Comparison of ENCODE assay signal across 15 cellular contexts in the genomic region with DNA sequence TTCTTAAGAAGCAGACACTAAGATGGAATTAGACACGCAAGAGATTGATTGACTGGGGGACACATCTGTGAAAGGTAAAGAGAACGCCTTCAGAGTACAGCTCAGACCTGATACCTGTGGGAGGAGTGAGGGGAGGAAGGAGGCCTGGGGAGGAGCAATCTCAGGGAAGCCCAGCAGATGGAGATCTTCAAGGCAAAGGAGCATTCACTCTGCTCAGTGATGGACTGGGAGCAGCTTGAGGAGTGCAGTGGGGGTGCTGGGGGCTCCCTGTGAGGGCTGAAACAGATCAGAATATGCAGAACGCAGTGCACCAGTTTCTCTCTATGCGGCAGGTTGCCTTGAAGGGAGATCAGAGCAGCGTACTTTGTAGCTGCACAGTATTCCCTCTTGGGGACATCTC.
DNase-seq lines count a peak whose midpoint lies in the region; TF ChIP-seq lines count a peak whose summit lies in the region.
"Had no signal": no experiment of that assay in that cellular context is flagged by ENCODE, and none has a peak within 500 bp of the region (broad histone marks: within the 10 kb centered on the region; RNA-seq: fewer than 3 reads in every experiment).

No MANE protein-coding gene starts in this region.

- no peak overlapping the region for H3K4ac ChIP-seq in H9 (ENCODE audit: low read depth, low read length)

- H3K4me1 Mint-ChIP-seq in H9: peaks cover 13 to 15% of the 10 kb centered on the region in 2 experiments
- H3K4me1 Mint-ChIP-seq: naive thymus-derived CD4-positive, alpha-beta T cell had no signal

- H3K4me3 ChIP-seq in AG09309 (ENCODE audit: control insufficient read depth, low read depth, low read length): no peak overlapping the region
- H3K4me3 ChIP-seq in WERI-Rb-1 (ENCODE audit: low read depth, low read length): no peak overlapping the region
- no peak overlapping the region for H3K4me3 ChIP-seq in spleen

- no peak overlapping the region for H2BK15ac ChIP-seq in H9 (ENCODE audit: low read depth, low read length)

- H3K4me2 ChIP-seq in H9 (ENCODE audit: insufficient read depth, insufficient read length, low read length): no peak overlapping the region

- no CpG with 5 or more reads among the region's 5 CpGs for WGBS in H9 (ENCODE audit: extremely low coverage, insufficient read length, low lambda C conversion rate)
- WGBS in spleen, 5 donors: 82 to 96% (median 91%) methylated on average over 5 of the region's 5 CpGs

- no peak overlapping the region; a peak in 2 of 5 replicates for H3K4me3 Mint-ChIP-seq in H9
- H3K4me3 Mint-ChIP-seq: activated T-cell treated with anti-CD3 and anti-CD28 coated beads, Interleukin-2, amount 50 U/mL, for 24 hours; CD4-positive, alpha-beta T cell; IgD-negative memory B cell; naive thymus-derived CD4-positive, alpha-beta T cell had no signal

- H3K27ac ChIP-seq in H9 (ENCODE audit: insufficient read length, low read depth, low read length): no peak overlapping the region
- no peak overlapping the region for H3K27ac ChIP-seq in WERI-Rb-1
- no peak overlapping the region for H3K27ac ChIP-seq in spleen

- intact Hi-C loops in head of caudate nucleus (cut with DNase I): no loop called here
- intact Hi-C loops in spleen (cut with DNase I; ENCODE audit: low total_unique reads): no loop called here

- H2BK12ac ChIP-seq in H9 (ENCODE audit: insufficient read length, low read depth, low read length): no peak overlapping the region

- H3K23ac ChIP-seq in H9 (ENCODE audit: insufficient read length, low read depth, low read length): no peak overlapping the region

- H3K14ac ChIP-seq in H9 (ENCODE audit: insufficient read depth, low read length): no peak overlapping the region

- H4K20me1 ChIP-seq in H9 (ENCODE audit: control insufficient read depth, insufficient read depth, insufficient read length): no peaks in the 10 kb centered on the region

- no peaks in the 10 kb centered on the region for H3K23me2 ChIP-seq in H9 (ENCODE audit: insufficient read length, low read depth, low read length, poor library complexity, severe bottlenecking)

- no peak overlapping the region for H3K9ac ChIP-seq in H9 (ENCODE audit: extremely low read depth, insufficient read length, low read length)

- H4K8ac ChIP-seq in H9 (replicated peaks; ENCODE audit: insufficient read length, low read depth, low read length): no peak overlapping the region

- no peak overlapping the region for H2BK120ac ChIP-seq in H9 (ENCODE audit: low read depth, low read length, poor library complexity, severe bottlenecking)

- no peak overlapping the region for H4K91ac ChIP-seq in H9 (ENCODE audit: insufficient read length, low read depth, low read length)

- H3K18ac ChIP-seq in H9 (ENCODE audit: insufficient read length, low read depth, low read length): no peak overlapping the region

- no peak overlapping the region for H2AK5ac ChIP-seq in H9 (ENCODE audit: insufficient read length, low read length)

- peak overlapping the region in 1 of 3 experiments; percentile 41; a peak in 2 of 7 replicates for H3K27ac Mint-ChIP-seq in H9
- H3K27ac Mint-ChIP-seq: activated T-cell treated with anti-CD3 and anti-CD28 coated beads, Interleukin-2, amount 50 U/mL, for 24 hours; CD4-positive, alpha-beta T cell; naive thymus-derived CD4-positive, alpha-beta T cell had no signal

- H3K27me3 ChIP-seq in H9 (ENCODE audit: insufficient read depth, low read length) (no peaks in the 10 kb centered on the region), WERI-Rb-1 (ENCODE audit: insufficient read depth, low read depth, severe bottlenecking) (no peaks in the 10 kb centered on the region), spleen (replicated peaks in 1 of 7) (peaks cover 0 to 9% (median 0%) of the 10 kb centered on the region in 7 donors)

- DNase-seq in AG09309 (ENCODE audit: low read depth) (no peak), H9 (no peak), WERI-Rb-1 (peak; percentile 60), head of caudate nucleus (peak in 34 of 42 donors; percentile 14 to 86 (median 46)), spleen (no peak), DMS153 (lab: John Stamatoyannopoulos, UW) (no peak), DMS79 (lab: John Stamatoyannopoulos, UW) (no peak)
- DNase-seq in activated T-cell treated with anti-CD3 and anti-CD28 coated beads, Interleukin-2, amount 50 U/mL, for 1 hour: no peak
- DNase-seq: activated T-cell treated with anti-CD3 and anti-CD28 coated beads, Interleukin-2, amount 50 U/mL, for 24 hours; CD4-positive, alpha-beta T cell; dermis blood vessel endothelial cell; foreskin melanocyte; naive thymus-derived CD4-positive, alpha-beta T cell; NCI-H187 had no signal

- no peak overlapping the region for H2BK20ac ChIP-seq in H9 (ENCODE audit: low read depth, low read length, poor library complexity, severe bottlenecking)

- H2AFZ ChIP-seq in H9 (ENCODE audit: low read length): no peak overlapping the region

- H2BK5ac ChIP-seq in H9 (ENCODE audit: insufficient read length, low read length): no peak overlapping the region

- H3T11ph ChIP-seq in H9 (ENCODE audit: low read length): no peak overlapping the region

- TF ChIP-seq POLR2A in spleen (IDR thresholded peaks at IDR 0.05): no peak

- no peaks in the 10 kb centered on the region for H3K79me1 ChIP-seq in H9 (ENCODE audit: insufficient read depth, low read depth, low read length, poor library complexity, severe bottlenecking)

- TF ChIP-seq CTCF in AG09309 (IDR thresholded peaks at IDR 0.05; ENCODE audit: control insufficient read depth, insufficient read depth, low read depth, low read length, missing control alignments) (peak; percentile 27), H9 (conservative IDR thresholded peaks at IDR 0.05) (peak; percentile 49), WERI-Rb-1 (IDR thresholded peaks at IDR 0.05; ENCODE audit: low read depth, low read length) (peak; percentile 67), spleen (IDR thresholded peaks at IDR 0.05 in 8 of 11, conservative IDR thresholded peaks at IDR 0.05 in 3 of 11) (no peak)

- no peaks in the 10 kb centered on the region for H3K79me2 ChIP-seq in H9 (ENCODE audit: insufficient read depth, low read length)

- H3K9me3 Mint-ChIP-seq in H9: no peaks in the 10 kb centered on the region
- H3K9me3 Mint-ChIP-seq: activated T-cell treated with anti-CD3 and anti-CD28 coated beads, Interleukin-2, amount 50 U/mL, for 24 hours; CD4-positive, alpha-beta T cell; IgD-negative memory B cell; naive thymus-derived CD4-positive, alpha-beta T cell had no signal

- no peaks in the 10 kb centered on the region; the same call in 1 of the 2 replicates for H3K27me3 Mint-ChIP-seq in H9 (ENCODE audit: low read depth)

- H4K5ac ChIP-seq in H9 (ENCODE audit: insufficient read length, low read depth, low read length): no peak overlapping the region

- no peak overlapping the region for H3K56ac ChIP-seq in H9 (ENCODE audit: insufficient read length, low read depth, low read length)

- no peaks in the 10 kb centered on the region for H3K36me3 ChIP-seq in WERI-Rb-1
- no peaks in the 10 kb centered on the region for H3K36me3 ChIP-seq in spleen

- H3K36me3 Mint-ChIP-seq in H9 (ENCODE audit: insufficient read depth in 1 of 3, low read depth in 3 of 3): no peaks in the 10 kb centered on the region; a peak in 1 of 7 replicates
- H3K36me3 Mint-ChIP-seq: IgD-negative memory B cell; naive thymus-derived CD4-positive, alpha-beta T cell had no signal

- H3K4me1 ChIP-seq in H9 (ENCODE audit: insufficient read depth, low read length): no peaks in the 10 kb centered on the region; the same call in 1 of the 2 replicates
- peaks cover 0 to 4% (median 0%) of the 10 kb centered on the region in 6 donors for H3K4me1 ChIP-seq in spleen

- H3K9me3 ChIP-seq in H9 (ENCODE audit: control insufficient read depth, low read depth, low read length): no peaks in the 10 kb centered on the region
- H3K9me3 ChIP-seq in WERI-Rb-1 (ENCODE audit: severe bottlenecking): peaks cover 5% of the 10 kb centered on the region
- no peaks in the 10 kb centered on the region for H3K9me3 ChIP-seq in spleen

Comparison
In these comparisons a context has a peak if more than half of its experiments do, and no peak if none do; other contexts are left out.
1. DNase-seq: peak in WERI-Rb-1 (single experiment) and head of caudate nucleus (34 of 42); none in AG09309 (single experiment), H9 (single experiment), spleen (single experiment), DMS153 (single experiment), activated T-cell treated with anti-CD3 and anti-CD28 coated beads, Interleukin-2, amount 50 U/mL, for 1 hour (single experiment) and DMS79 (single experiment).
2. CTCF ChIP-seq: peak in AG09309 (single experiment), H9 (single experiment) and WERI-Rb-1 (single experiment); none in spleen (0 of 11).